ENCODE assay signal across 9 cellular contexts in the genomic region with DNA sequence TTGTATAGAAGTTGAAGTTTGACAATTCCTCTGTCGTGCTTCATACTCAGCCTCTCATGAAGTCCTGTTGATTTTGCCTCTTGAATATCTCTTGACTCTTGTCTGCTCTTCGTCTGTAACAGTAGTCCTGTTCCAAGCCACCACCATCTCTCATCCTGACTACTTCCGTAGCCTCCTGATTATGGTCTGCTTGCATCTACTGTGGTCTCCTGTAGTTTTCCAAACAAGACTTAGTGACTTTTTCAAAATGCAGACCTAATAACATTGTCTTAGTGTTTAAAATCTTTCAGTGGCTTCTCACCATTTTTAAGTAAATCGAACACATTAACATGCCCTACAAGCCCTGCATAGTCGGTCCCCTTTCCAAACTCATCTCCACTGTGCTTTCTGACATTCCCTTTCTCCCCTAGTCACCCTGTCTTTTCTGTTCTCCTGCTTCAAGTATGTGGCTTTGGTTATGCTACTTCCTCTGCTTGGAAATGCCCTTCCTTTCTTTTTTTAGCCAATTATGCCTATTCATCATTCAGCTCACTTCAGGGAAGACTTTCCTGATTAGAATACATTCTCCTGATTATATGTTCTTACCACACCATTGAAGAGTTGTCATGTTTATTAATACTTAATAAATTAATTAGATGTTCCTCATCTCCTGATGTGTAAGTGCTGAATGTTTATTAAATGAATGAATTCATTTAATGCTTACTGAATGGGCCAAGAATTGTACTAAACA.
DNase-seq lines count a peak whose midpoint lies in the region; ATAC-seq and TF ChIP-seq lines count a peak whose summit lies in the region.
"Had no signal": no experiment of that assay in that cellular context is flagged by ENCODE, and none has a peak within 500 bp of the region (broad histone marks: within the 10 kb centered on the region; RNA-seq: fewer than 3 reads in every experiment).

No MANE protein-coding gene starts in this region.

- H3K9ac ChIP-seq in BLaER1: peak overlapping the region; percentile 91
- no peak overlapping the region for H3K9ac ChIP-seq in HUES6 (ENCODE audit: low read length)
- H3K9ac ChIP-seq in mucosa of stomach (ENCODE audit: low read length): peak overlapping the region; percentile 96

- H3K27me3 ChIP-seq in BLaER1 (no peaks in the 10 kb centered on the region), HUES6 (ENCODE audit: control insufficient read depth, insufficient read depth, low read length) (no peaks in the 10 kb centered on the region), brain microvascular endothelial cell (replicated peaks) (no peaks in the 10 kb centered on the region), mucosa of stomach (ENCODE audit: control insufficient read depth, insufficient read depth, low read length) (no peaks in the 10 kb centered on the region)

- H4K20me1 ChIP-seq in BLaER1: peaks cover 44% of the 10 kb centered on the region

- DNase-seq in brain microvascular endothelial cell: no peak
- DNase-seq in posterior cingulate gyrus: no peak
- DNase-seq in GM19240 (ENCODE audit: insufficient read length, low spot score): no peak
- no peak for DNase-seq in DMS153 (lab: John Stamatoyannopoulos, UW)
- DNase-seq: activated CD4-positive, alpha-beta T cell treated with anti-CD3 and anti-CD28 coated beads for 4 hours had no signal

- intact Hi-C loops in posterior cingulate gyrus (cut with DNase I): loop anchor here (5.0 kb wide), 1 partner anchor 127 kb away; the partner anchor contains the start of gene BLTP3B

- H3K4me3 ChIP-seq in BLaER1 (peak overlapping the region; percentile 97), HUES6 (ENCODE audit: low read depth, low read length) (peak overlapping the region; percentile 91), brain microvascular endothelial cell (ENCODE audit: low read depth, low read length) (peak overlapping the region; percentile 88), mucosa of stomach (ENCODE audit: low read length) (no peak overlapping the region)

- H3K27ac ChIP-seq in BLaER1: no peak overlapping the region
- no peak overlapping the region for H3K27ac ChIP-seq in HUES6 (ENCODE audit: low read depth, low read length)
- H3K27ac ChIP-seq in brain microvascular endothelial cell: peak overlapping the region; percentile 80

- H3K36me3 ChIP-seq in BLaER1 (0 out of 2 replicates have a peak, but pooled peaks cover 3% of the 10 kb centered on the region), HUES6 (ENCODE audit: control insufficient read depth, insufficient read depth, low read length) (no peaks in the 10 kb centered on the region), brain microvascular endothelial cell (replicated peaks) (no peaks in the 10 kb centered on the region), mucosa of stomach (ENCODE audit: control insufficient read depth, insufficient read depth, low read length) (no peaks in the 10 kb centered on the region)

- in situ Hi-C loops in brain microvascular endothelial cell (cut with HindIII; ENCODE audit: low pct_ligation_motif_present, low sequenced_read_pairs): no loop called here

- no peak for TF ChIP-seq CTCF in brain microvascular endothelial cell (IDR thresholded peaks at IDR 0.05; ENCODE audit: low read depth, low read length, missing control alignments)

- ATAC-seq in HG02642 (IDR thresholded peaks at IDR 0.05; ENCODE audit: poor library complexity, unreplicated experiment): no peak

- H3K4me2 ChIP-seq in BLaER1: peak overlapping the region; percentile 84

- H3K4me1 ChIP-seq in BLaER1 (peaks cover 26% of the 10 kb centered on the region), HUES6 (ENCODE audit: control insufficient read depth, insufficient read depth, low read length) (peaks cover 13% of the 10 kb centered on the region), mucosa of stomach (ENCODE audit: control insufficient read depth, insufficient read depth, low read length) (peaks cover 22% of the 10 kb centered on the region)

- H3K9me3 ChIP-seq in BLaER1 (no peaks in the 10 kb centered on the region), HUES6 (ENCODE audit: control insufficient read depth, insufficient read depth, low read depth, low read length) (no peaks in the 10 kb centered on the region), mucosa of stomach (ENCODE audit: control insufficient read depth, low read length) (no peaks in the 10 kb centered on the region)
